20 cellular contexts compared by ENCODE assay signal in the genomic region with DNA sequence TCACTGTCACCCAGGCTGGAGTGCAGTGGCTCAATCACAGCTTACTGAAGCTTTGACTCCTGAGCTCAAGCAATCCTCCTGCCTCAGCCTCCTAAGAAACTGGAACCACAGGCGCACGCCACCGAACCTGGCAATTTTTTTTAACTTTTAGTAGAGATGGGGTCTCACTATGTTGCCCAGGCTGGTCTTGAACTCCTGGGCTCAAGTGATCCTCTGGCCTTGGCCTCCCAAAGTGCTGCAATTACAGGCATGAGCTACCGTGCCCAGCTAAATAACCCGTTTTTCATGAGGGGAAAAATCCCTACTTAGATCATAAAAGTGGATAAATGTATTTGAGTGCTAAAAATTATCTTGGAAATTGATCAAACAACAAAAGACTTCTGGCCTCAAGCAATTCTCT.
"Had no signal": no experiment of that assay in that cellular context is flagged by ENCODE, and none has a peak within 500 bp of the region (broad histone marks: within the 10 kb centered on the region; RNA-seq: fewer than 3 reads in every experiment).

No MANE protein-coding gene starts in this region.

- H3K27ac ChIP-seq: hepatocyte, left ventricle myocardium inferior, pancreas, prostate gland, sigmoid colon, spleen, suprapubic skin, thoracic aorta, tibial artery, uterus had no signal

- H3K27me3 ChIP-seq: hepatocyte, pancreas, sigmoid colon, spleen, suprapubic skin, tibial artery, uterus had no signal

- H3K4me1 ChIP-seq: pancreas, prostate gland, spleen, tibial artery, uterus had no signal

- H2AFZ ChIP-seq: hepatocyte had no signal

- H3K9me3 Mint-ChIP-seq: naive thymus-derived CD4-positive, alpha-beta T cell; natural killer cell treated with Interleukin-12 subunit alpha and Interleukin-12 subunit beta and Interleukin-15 and Interleukin-18, amount 100 ng/mL, for 72 hours; stimulated activated effector memory CD8-positive, alpha-beta T cell treated with anti-CD3 and anti-CD28 coated beads, Interleukin-12 subunit alpha, Interleukin-12 subunit beta, amount 100 ng/mL, for 72 hours; stimulated activated naive CD8-positive, alpha-beta T cell treated with anti-CD3 and anti-CD28 coated beads, Interleukin-15, Interleukin-2, amounts not matched to agents 100 ng/mL and 50 ng/mL, for 24 hours had no signal

- H3K27ac Mint-ChIP-seq: naive thymus-derived CD4-positive, alpha-beta T cell; natural killer cell treated with Interleukin-12 subunit alpha and Interleukin-12 subunit beta and Interleukin-15 and Interleukin-18, amount 100 ng/mL, for 72 hours; stimulated activated effector memory CD8-positive, alpha-beta T cell treated with anti-CD3 and anti-CD28 coated beads, Interleukin-12 subunit alpha, Interleukin-12 subunit beta, amount 100 ng/mL, for 72 hours; stimulated activated naive CD8-positive, alpha-beta T cell treated with anti-CD3 and anti-CD28 coated beads, Interleukin-15, Interleukin-2, amounts not matched to agents 100 ng/mL and 50 ng/mL, for 24 hours had no signal

- H3K27me3 Mint-ChIP-seq: naive thymus-derived CD4-positive, alpha-beta T cell; natural killer cell treated with Interleukin-12 subunit alpha and Interleukin-12 subunit beta and Interleukin-15 and Interleukin-18, amount 100 ng/mL, for 72 hours; stimulated activated naive CD8-positive, alpha-beta T cell treated with anti-CD3 and anti-CD28 coated beads, Interleukin-15, Interleukin-2, amounts not matched to agents 100 ng/mL and 50 ng/mL, for 24 hours had no signal

- H3K4me3 ChIP-seq: hepatocyte, left ventricle myocardium inferior, lung, mucosa of descending colon, pancreas, prostate gland, sigmoid colon, spleen, suprapubic skin, thoracic aorta, tibial artery, uterus had no signal

- ATAC-seq: naive thymus-derived CD4-positive, alpha-beta T cell; natural killer cell treated with Interleukin-12 subunit alpha and Interleukin-12 subunit beta and Interleukin-15 and Interleukin-18, amount 100 ng/mL, for 72 hours had no signal

- H3K36me3 ChIP-seq: prostate gland, spleen, thoracic aorta, tibial artery, uterus had no signal

- H3K4me2 ChIP-seq: hepatocyte had no signal

- H3K4me1 Mint-ChIP-seq: naive thymus-derived CD4-positive, alpha-beta T cell; stimulated activated effector memory CD8-positive, alpha-beta T cell treated with anti-CD3 and anti-CD28 coated beads, Interleukin-12 subunit alpha, Interleukin-12 subunit beta, amount 100 ng/mL, for 72 hours had no signal

- H3K79me2 ChIP-seq: hepatocyte had no signal

- H3K4me3 Mint-ChIP-seq: naive thymus-derived CD4-positive, alpha-beta T cell; natural killer cell treated with Interleukin-12 subunit alpha and Interleukin-12 subunit beta and Interleukin-15 and Interleukin-18, amount 100 ng/mL, for 72 hours; stimulated activated effector memory CD8-positive, alpha-beta T cell treated with anti-CD3 and anti-CD28 coated beads, Interleukin-12 subunit alpha, Interleukin-12 subunit beta, amount 100 ng/mL, for 72 hours; stimulated activated naive CD8-positive, alpha-beta T cell treated with anti-CD3 and anti-CD28 coated beads, Interleukin-15, Interleukin-2, amounts not matched to agents 100 ng/mL and 50 ng/mL, for 24 hours had no signal

- DNase-seq: left ventricle myocardium inferior; midbrain; naive thymus-derived CD4-positive, alpha-beta T cell; pancreas; posterior cingulate gyrus; sigmoid colon; spleen; stimulated activated CD4-positive, alpha-beta T cell treated with anti-CD3 and anti-CD28 coated beads, Interleukin-4, amount 100 ng/mL, for 24 hours; tibial artery; uterus had no signal

- H3K9me3 ChIP-seq: left ventricle myocardium inferior, mucosa of descending colon, pancreas, prostate gland, sigmoid colon, spleen, suprapubic skin, thoracic aorta, tibial artery, uterus had no signal

- H3K36me3 Mint-ChIP-seq: naive thymus-derived CD4-positive, alpha-beta T cell; natural killer cell treated with Interleukin-12 subunit alpha and Interleukin-12 subunit beta and Interleukin-15 and Interleukin-18, amount 100 ng/mL, for 72 hours; stimulated activated effector memory CD8-positive, alpha-beta T cell treated with anti-CD3 and anti-CD28 coated beads, Interleukin-12 subunit alpha, Interleukin-12 subunit beta, amount 100 ng/mL, for 72 hours had no signal

- FAIRE-seq: small intestine had no signal
